In the genomic region with DNA sequence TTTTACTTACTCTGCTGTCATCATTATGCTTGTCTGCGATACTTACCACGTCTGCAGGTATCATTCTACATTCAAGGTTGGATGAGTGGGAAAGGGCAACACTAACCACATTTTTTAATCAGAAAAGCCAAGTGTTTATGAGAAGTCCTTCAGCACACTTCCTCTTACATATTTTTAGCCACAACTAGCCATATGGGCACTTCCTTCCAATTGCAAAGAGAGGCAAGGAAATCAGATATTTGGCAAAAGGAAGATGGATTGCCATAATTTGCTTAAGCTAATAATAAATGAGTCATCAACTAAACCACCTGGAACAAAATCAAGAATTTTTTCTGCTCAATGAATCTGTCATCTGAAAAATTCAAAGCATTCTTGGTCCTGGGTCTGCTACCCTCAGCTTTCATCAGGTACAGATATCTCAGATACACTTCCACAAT, we compare ENCODE assay signal across 8 cellular contexts. TPM values are rescaled to one million over a fixed set of nuclear protein-coding genes. Genes with fewer than 3 reads are reported as not detected.
DNase-seq lines count a peak whose midpoint lies in the region; ATAC-seq and TF ChIP-seq lines count a peak whose summit lies in the region.

No MANE protein-coding gene starts in this region.

- ATAC-seq in right lobe of liver (peak; percentile 25 to 63 (median 54)), HG03045 (IDR thresholded peaks at IDR 0.05; ENCODE audit: unreplicated experiment) (no peak)

- no peaks in the 10 kb centered on the region for H3K4me1 ChIP-seq in right lobe of liver

- H3K36me3 ChIP-seq in right lobe of liver, result no peaks in the 10 kb centered on the region

- H3K9me3 ChIP-seq in right lobe of liver, result no peaks in the 10 kb centered on the region

- TF ChIP-seq POLR2A in right lobe of liver (IDR thresholded peaks at IDR 0.05), result no peak

- H3K27ac ChIP-seq in right lobe of liver, result peak overlapping the region in 1 of 3 donors; percentile 37

- H3K4me3 ChIP-seq in right lobe of liver, result no peak overlapping the region

- no peak for TF ChIP-seq CTCF in right lobe of liver (IDR thresholded peaks at IDR 0.05)

- DNase-seq in DMS79 treated with DMSO at 0.1 percent for 48 hours (lab: John Stamatoyannopoulos, UW) (peak; percentile 89), Kasumi-1 (lab: John Stamatoyannopoulos, UW) (peak; percentile 59 to 69), SKM-1 (lab: John Stamatoyannopoulos, UW; ENCODE audit: unreplicated experiment) (peak; percentile 35), right lobe of liver (no peak)
- DNase-seq in effector CD4-positive, alpha-beta T cell, result no peak
- no peak for DNase-seq in activated CD4-positive, alpha-beta T cell treated with anti-CD3 and anti-CD28 coated beads for 1 hour
- no peak for DNase-seq in stimulated activated CD4-positive, alpha-beta T cell treated with anti-CD3 and anti-CD28 coated beads, Interleukin-4, amount 100 ng/mL, for 24 hours

- H3K27me3 ChIP-seq in right lobe of liver, result no peaks in the 10 kb centered on the region

- intact Hi-C loops in right lobe of liver (cut with DNase I), result no loop called here

- WGBS in right lobe of liver (ENCODE audit: insufficient coverage, low coverage, low lambda C conversion rate, missing lambda C conversion rate), result 59% methylated on average over 2 of the region's 2 CpGs

RNA-seq across cellular contexts. Expression of gene MRO, which starts 16.7 kb away (rescaled TPM):
- total RNA-seq in right lobe of liver, result 10 to 100 TPM in 1 of 6 experiments, 1 to 10 TPM in 5; 2.2 to 14.8 (median 2.7) TPM

RNA-seq across cellular contexts. Expression of gene ME2, which starts 42.4 kb away (rescaled TPM):
- total RNA-seq in right lobe of liver, result 10 to 100 TPM; 12.3 to 32.4 (median 19.5) TPM

Comparison
In these comparisons a context has a peak if more than half of its experiments do, and no peak if none do; other contexts are left out.
1. DNase-seq: peak in DMS79 treated with DMSO at 0.1 percent for 48 hours (single experiment), Kasumi-1 (2 of 2) and SKM-1 (single experiment); none in right lobe of liver (0 of 3), effector CD4-positive, alpha-beta T cell (single experiment), activated CD4-positive, alpha-beta T cell treated with anti-CD3 and anti-CD28 coated beads for 1 hour (single experiment) and stimulated activated CD4-positive, alpha-beta T cell treated with anti-CD3 and anti-CD28 coated beads, Interleukin-4, amount 100 ng/mL, for 24 hours (single experiment).